2 cellular contexts compared by ENCODE assay signal in the genomic region with DNA sequence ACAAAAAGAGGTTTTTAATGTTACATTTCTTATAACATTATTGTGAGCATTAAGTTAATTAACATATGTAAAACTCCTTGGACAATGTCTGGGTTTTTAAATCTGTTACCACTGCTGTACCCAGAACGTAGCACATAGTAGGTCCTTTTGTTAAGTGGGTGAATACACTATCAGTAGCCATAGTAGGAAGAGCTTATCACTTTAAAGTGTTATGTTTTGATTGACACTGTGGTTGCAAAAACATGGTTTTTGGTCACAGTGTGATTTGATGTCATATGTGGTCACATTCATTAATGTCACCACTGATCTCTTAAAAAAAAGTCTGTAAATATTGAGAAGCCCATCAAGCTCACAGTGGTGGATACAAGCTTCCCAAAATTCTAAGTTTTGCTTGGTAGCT.
TF ChIP-seq lines count a peak whose summit lies in the region.

No MANE protein-coding gene starts in this region.

TF ChIP-seq in A549, 52 proteins besides CTCF, POLR2A, EP300 and RAD21:
- TF ChIP-seq MAFK (IDR thresholded peaks at IDR 0.05; ENCODE audit: partially characterized antibody) = no peak
- TF ChIP-seq PHF8 (IDR thresholded peaks at IDR 0.05; ENCODE audit: borderline replicate concordance, low read depth) = no peak
- no peak for TF ChIP-seq EHF (CRISPR knock-in tag; IDR thresholded peaks at IDR 0.05)
- TF ChIP-seq, protein P1, sequence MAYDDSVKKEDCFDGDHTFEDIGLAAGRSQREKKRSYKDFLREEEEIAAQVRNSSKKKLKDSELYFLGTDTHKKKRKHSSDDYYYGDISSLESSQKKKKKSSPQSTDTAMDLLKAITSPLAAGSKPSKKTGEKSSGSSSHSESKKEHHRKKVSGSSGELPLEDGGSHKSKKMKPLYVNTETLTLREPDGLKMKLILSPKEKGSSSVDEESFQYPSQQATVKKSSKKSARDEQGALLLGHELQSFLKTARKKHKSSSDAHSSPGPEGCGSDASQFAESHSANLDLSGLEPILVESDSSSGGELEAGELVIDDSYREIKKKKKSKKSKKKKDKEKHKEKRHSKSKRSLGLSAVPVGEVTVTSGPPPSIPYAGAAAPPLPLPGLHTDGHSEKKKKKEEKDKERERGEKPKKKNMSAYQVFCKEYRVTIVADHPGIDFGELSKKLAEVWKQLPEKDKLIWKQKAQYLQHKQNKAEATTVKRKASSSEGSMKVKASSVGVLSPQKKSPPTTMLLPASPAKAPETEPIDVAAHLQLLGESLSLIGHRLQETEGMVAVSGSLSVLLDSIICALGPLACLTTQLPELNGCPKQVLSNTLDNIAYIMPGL (CRISPR knock-in tag; IDR thresholded peaks at IDR 0.05; ENCODE audit: borderline replicate concordance) = no peak
- TF ChIP-seq FOSL2 (IDR thresholded peaks at IDR 0.05) = no peak
- TF ChIP-seq FOSL2 (CRISPR knock-in tag; IDR thresholded peaks at IDR 0.05) = no peak
- TF ChIP-seq KDM1A (IDR thresholded peaks at IDR 0.05; ENCODE audit: low read depth) = no peak
- no peak for TF ChIP-seq KDM5A (IDR thresholded peaks at IDR 0.05)
- no peak for TF ChIP-seq POLR2AphosphoS2 (conservative IDR thresholded peaks at IDR 0.05; ENCODE audit: low read length)
- TF ChIP-seq HDAC2 (IDR thresholded peaks at IDR 0.05) = no peak
- TF ChIP-seq SMC3 (IDR thresholded peaks at IDR 0.05) = no peak
- TF ChIP-seq ESRRA (IDR thresholded peaks at IDR 0.05; ENCODE audit: borderline replicate concordance, low read length) = no peak

TF ChIP-seq in GM12878, 131 proteins besides CTCF, POLR2A, EP300 and RAD21:
- TF ChIP-seq, protein P2, sequence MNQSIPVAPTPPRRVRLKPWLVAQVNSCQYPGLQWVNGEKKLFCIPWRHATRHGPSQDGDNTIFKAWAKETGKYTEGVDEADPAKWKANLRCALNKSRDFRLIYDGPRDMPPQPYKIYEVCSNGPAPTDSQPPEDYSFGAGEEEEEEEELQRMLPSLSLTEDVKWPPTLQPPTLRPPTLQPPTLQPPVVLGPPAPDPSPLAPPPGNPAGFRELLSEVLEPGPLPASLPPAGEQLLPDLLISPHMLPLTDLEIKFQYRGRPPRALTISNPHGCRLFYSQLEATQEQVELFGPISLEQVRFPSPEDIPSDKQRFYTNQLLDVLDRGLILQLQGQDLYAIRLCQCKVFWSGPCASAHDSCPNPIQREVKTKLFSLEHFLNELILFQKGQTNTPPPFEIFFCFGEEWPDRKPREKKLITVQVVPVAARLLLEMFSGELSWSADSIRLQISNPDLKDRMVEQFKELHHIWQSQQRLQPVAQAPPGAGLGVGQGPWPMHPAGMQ (IDR thresholded peaks at IDR 0.05; ENCODE audit: borderline replicate concordance) = no peak
- TF ChIP-seq DPF2 (IDR thresholded peaks at IDR 0.05) = 0 out of 2 replicates have a peak, but pooled peaks have one; percentile 40
- peak; percentile 88 for TF ChIP-seq PKNOX1 (IDR thresholded peaks at IDR 0.05)
- TF ChIP-seq NRF1 (conservative IDR thresholded peaks at IDR 0.05; ENCODE audit: low read depth, low read length) = no peak
- TF ChIP-seq JUNB (IDR thresholded peaks at IDR 0.05) = no peak
